ENCODE assay signal across 10 cellular contexts in the genomic region with DNA sequence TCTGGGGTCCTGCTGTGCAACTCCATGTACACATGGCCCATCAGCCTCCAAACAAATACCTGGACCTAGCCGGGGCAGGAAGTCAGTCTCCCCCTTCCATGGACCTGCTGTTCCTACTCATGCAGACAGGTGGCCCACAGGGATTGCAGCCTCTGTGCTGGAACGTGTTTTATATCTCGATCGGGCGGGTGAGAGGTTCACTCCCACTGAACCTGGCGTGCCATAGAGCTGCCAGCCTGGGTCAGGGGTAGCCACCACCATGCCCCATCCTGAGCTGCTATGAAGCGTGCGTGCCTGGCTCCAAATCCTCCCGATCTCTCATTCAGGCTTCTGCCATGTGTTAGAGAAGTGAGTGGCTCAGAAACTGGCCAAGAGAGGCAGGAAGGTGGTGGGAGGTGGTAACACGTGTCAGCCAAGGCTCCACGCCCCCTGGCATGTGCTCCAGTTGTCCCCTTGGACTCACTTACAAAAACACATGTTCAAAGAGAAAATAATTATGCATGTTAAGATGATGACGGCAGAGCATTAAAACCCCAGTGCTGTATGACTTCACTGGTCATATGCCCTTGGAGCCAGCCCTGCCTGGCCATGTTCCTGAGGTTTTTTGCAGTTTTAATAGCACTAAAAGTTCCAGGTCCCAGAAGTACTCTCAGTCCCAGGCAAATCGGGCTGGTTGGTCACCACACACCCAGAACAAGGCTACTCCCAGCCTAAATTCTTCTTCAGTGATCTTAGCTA. TPM values are rescaled to one million over a fixed set of nuclear protein-coding genes. Genes with fewer than 3 reads are reported as not detected.
DNase-seq lines count a peak whose midpoint lies in the region; ATAC-seq, FAIRE-seq and TF ChIP-seq lines count a peak whose summit lies in the region.
"Had no signal": no experiment of that assay in that cellular context is flagged by ENCODE, and none has a peak within 500 bp of the region (broad histone marks: within the 10 kb centered on the region; RNA-seq: fewer than 3 reads in every experiment).

No MANE protein-coding gene starts in this region.

- H3K9me3 Mint-ChIP-seq in activated CD8-positive, alpha-beta T cell treated with anti-CD3 and anti-CD28 coated beads, Interleukin-2, amount 10 ng/mL, durations not matched to agents 7 days and 5 days (ENCODE audit: insufficient read depth), result no peaks in the 10 kb centered on the region
- H3K9me3 Mint-ChIP-seq in activated CD8-positive, alpha-beta T cell treated with anti-CD3 and anti-CD28 coated beads for 36 hours, result no peaks in the 10 kb centered on the region
- H3K9me3 Mint-ChIP-seq: CD8-positive, alpha-beta T cell; T-helper 1 cell treated with Interleukin-12 subunit alpha and Interleukin-12 subunit beta and Interleukin-4 antibody, amounts not matched to agents 30 μg/mL and 1 μg/mL, for 36 hours had no signal

- peak; percentile 51 to 61 for TF ChIP-seq RAD21 in liver (IDR thresholded peaks at IDR 0.05)

- H3K9ac ChIP-seq in liver (ENCODE audit: low read depth in 1 of 2, low read length in 2 of 2), result no peak overlapping the region
- no peak overlapping the region for H3K9ac ChIP-seq in smooth muscle cell (ENCODE audit: low read depth)

- intact Hi-C loops in activated CD8-positive, alpha-beta T cell treated with anti-CD3 and anti-CD28 coated beads for 36 hours (cut with micrococcal nuclease), result no loop called here

- H3K4me3 ChIP-seq in liver (ENCODE audit: low read depth in 1 of 3, low read length in 3 of 3) (no peak overlapping the region), smooth muscle cell (no peak overlapping the region)

- no peak for ATAC-seq in activated CD8-positive, alpha-beta T cell treated with anti-CD3 and anti-CD28 coated beads, Interleukin-2, amount 10 ng/mL, durations not matched to agents 7 days and 5 days
- no peak for ATAC-seq in activated CD8-positive, alpha-beta T cell treated with anti-CD3 and anti-CD28 coated beads for 36 hours
- ATAC-seq: CD8-positive, alpha-beta T cell had no signal

- H3K27ac Mint-ChIP-seq in activated CD8-positive, alpha-beta T cell treated with anti-CD3 and anti-CD28 coated beads, Interleukin-2, amount 10 ng/mL, durations not matched to agents 7 days and 5 days, result peak overlapping the region; percentile 49
- no peak overlapping the region for H3K27ac Mint-ChIP-seq in activated CD8-positive, alpha-beta T cell treated with anti-CD3 and anti-CD28 coated beads for 36 hours
- H3K27ac Mint-ChIP-seq: CD8-positive, alpha-beta T cell; T-helper 1 cell treated with Interleukin-12 subunit alpha and Interleukin-12 subunit beta and Interleukin-4 antibody, amounts not matched to agents 30 μg/mL and 1 μg/mL, for 36 hours had no signal

- TF ChIP-seq CTCF in activated CD8-positive, alpha-beta T cell treated with anti-CD3 and anti-CD28 coated beads for 36 hours (IDR thresholded peaks at IDR 0.05), result no peak
- TF ChIP-seq CTCF in liver (IDR thresholded peaks at IDR 0.05; ENCODE audit: low read depth, low read length, missing input control) (peak; percentile 33), smooth muscle cell (IDR thresholded peaks at IDR 0.05; ENCODE audit: borderline replicate concordance, insufficient read depth, poor library complexity, severe bottlenecking) (no peak)

- H3K4me1 ChIP-seq in liver (ENCODE audit: control insufficient read depth in 4 of 4, insufficient read depth in 4 of 4, low read length in 3 of 4) (peaks cover under 1 to 14% (median 10%) of the 10 kb centered on the region in 4 donors), smooth muscle cell (ENCODE audit: low read depth) (no peaks in the 10 kb centered on the region)

- CTCF ChIA-PET in activated CD8-positive, alpha-beta T cell treated with anti-CD3 and anti-CD28 coated beads, Interleukin-2, amount 10 ng/mL, durations not matched to agents 7 days and 5 days (lab: Charles Lee), result interaction anchor here (1.6 kb wide), 2 partner anchors 65 to 114 kb away, joined by 3 read pairs; no protein-coding TSS in a partner anchor
- CTCF ChIA-PET in activated CD8-positive, alpha-beta T cell treated with anti-CD3 and anti-CD28 coated beads for 36 hours (lab: Charles Lee), result interaction anchor here (0.7 to 1.1 kb wide), 3 partner anchors 65 to 270 kb away, joined by 3 read pairs; no protein-coding TSS in a partner anchor

- TF ChIP-seq POLR2A in H54 (IDR thresholded peaks at IDR 0.05; ENCODE audit: low read depth, low read length), result no peak

- DNase-seq in activated CD8-positive, alpha-beta T cell treated with anti-CD3 and anti-CD28 coated beads, Interleukin-2, amount 10 ng/mL, durations not matched to agents 7 days and 5 days, result no peak
- DNase-seq in activated CD8-positive, alpha-beta T cell treated with anti-CD3 and anti-CD28 coated beads for 36 hours, result no peak
- DNase-seq in cerebellar cortex (ENCODE audit: low spot score), result peak; percentile 60
- DNase-seq in urothelium cell line (ENCODE audit: low spot score), result no peak
- no peak for DNase-seq in hepatic stellate cell (ENCODE audit: low spot score)
- no peak for DNase-seq in smooth muscle cell (lab: John Stamatoyannopoulos, UW; ENCODE audit: unreplicated experiment)
- no peak for DNase-seq in H54 (ENCODE audit: insufficient read length, low spot score)

- H3F3A ChIP-seq in smooth muscle cell (ENCODE audit: low read depth), result peaks cover 18% of the 10 kb centered on the region

- H3K4me1 Mint-ChIP-seq in activated CD8-positive, alpha-beta T cell treated with anti-CD3 and anti-CD28 coated beads, Interleukin-2, amount 10 ng/mL, durations not matched to agents 7 days and 5 days (ENCODE audit: low read depth), result peaks cover 50% of the 10 kb centered on the region
- H3K4me1 Mint-ChIP-seq in activated CD8-positive, alpha-beta T cell treated with anti-CD3 and anti-CD28 coated beads for 36 hours (ENCODE audit: low read depth), result peaks cover 11% of the 10 kb centered on the region

- peaks cover 3 to 19% (median 9%) of the 10 kb centered on the region in 4 donors for H3K36me3 ChIP-seq in liver (ENCODE audit: control insufficient read depth in 4 of 4, insufficient read depth in 3 of 4, low read depth in 1 of 4, low read length in 3 of 4)
- no peaks in the 10 kb centered on the region for H3K36me3 ChIP-seq in smooth muscle cell (ENCODE audit: low read depth)

- peak; percentile 40 for FAIRE-seq in urothelium cell line (lab: Jason Lieb, UNC)
- no peak for FAIRE-seq in H54 (lab: Jason Lieb, UNC)

- H3K9me3 ChIP-seq in liver (ENCODE audit: control insufficient read depth in 4 of 4, low read length in 3 of 4) (no peaks in the 10 kb centered on the region), smooth muscle cell (replicated peaks; ENCODE audit: low read depth) (no peaks in the 10 kb centered on the region)

- peaks cover 12% of the 10 kb centered on the region for H3K79me2 ChIP-seq in smooth muscle cell (ENCODE audit: low read depth)

- H3K27ac ChIP-seq in liver (ENCODE audit: low read depth in 1 of 2, low read length in 2 of 2) (no peak overlapping the region), smooth muscle cell (ENCODE audit: low read depth) (no peak overlapping the region)

- H3K27me3 ChIP-seq in liver (ENCODE audit: control insufficient read depth in 4 of 4, insufficient read depth in 4 of 4, low read length in 3 of 4) (no peaks in the 10 kb centered on the region), smooth muscle cell (ENCODE audit: low read depth) (no peaks in the 10 kb centered on the region)

- H4K20me1 ChIP-seq in smooth muscle cell (ENCODE audit: low read depth), result peaks cover 98% of the 10 kb centered on the region

- H3K4me3 Mint-ChIP-seq in activated CD8-positive, alpha-beta T cell treated with anti-CD3 and anti-CD28 coated beads, Interleukin-2, amount 10 ng/mL, durations not matched to agents 7 days and 5 days, result no peak overlapping the region
- no peak overlapping the region for H3K4me3 Mint-ChIP-seq in activated CD8-positive, alpha-beta T cell treated with anti-CD3 and anti-CD28 coated beads for 36 hours
- H3K4me3 Mint-ChIP-seq: CD8-positive, alpha-beta T cell; T-helper 1 cell treated with Interleukin-12 subunit alpha and Interleukin-12 subunit beta and Interleukin-4 antibody, amounts not matched to agents 30 μg/mL and 1 μg/mL, for 36 hours had no signal

- POLR2A ChIA-PET in activated CD8-positive, alpha-beta T cell treated with anti-CD3 and anti-CD28 coated beads, Interleukin-2, amount 10 ng/mL, durations not matched to agents 7 days and 5 days (lab: Charles Lee), result no interaction called here
- POLR2A ChIA-PET in activated CD8-positive, alpha-beta T cell treated with anti-CD3 and anti-CD28 coated beads for 36 hours (lab: Charles Lee), result interaction anchor here (0.5 kb wide), 1 partner anchor 11 kb away, joined by 3 read pairs; no protein-coding TSS in a partner anchor

- H3K4me2 ChIP-seq in smooth muscle cell, result no peak overlapping the region

- H3K36me3 Mint-ChIP-seq in activated CD8-positive, alpha-beta T cell treated with anti-CD3 and anti-CD28 coated beads, Interleukin-2, amount 10 ng/mL, durations not matched to agents 7 days and 5 days (ENCODE audit: low read depth), result peaks cover 46% of the 10 kb centered on the region
- H3K36me3 Mint-ChIP-seq in activated CD8-positive, alpha-beta T cell treated with anti-CD3 and anti-CD28 coated beads for 36 hours (ENCODE audit: low read depth), result peaks cover 43% of the 10 kb centered on the region

- 74% methylated on average over 13 of the region's 13 CpGs for WGBS in liver
- 92% methylated on average over 13 of the region's 13 CpGs for WGBS in smooth muscle cell (ENCODE audit: low lambda C conversion rate)

- no peak overlapping the region for H2AFZ ChIP-seq in smooth muscle cell (ENCODE audit: low read depth)

- H3K27me3 Mint-ChIP-seq in activated CD8-positive, alpha-beta T cell treated with anti-CD3 and anti-CD28 coated beads, Interleukin-2, amount 10 ng/mL, durations not matched to agents 7 days and 5 days (ENCODE audit: low read depth), result no peaks in the 10 kb centered on the region
- no peaks in the 10 kb centered on the region for H3K27me3 Mint-ChIP-seq in activated CD8-positive, alpha-beta T cell treated with anti-CD3 and anti-CD28 coated beads for 36 hours

TF ChIP-seq in liver, 16 proteins besides CTCF, POLR2A, EP300 and RAD21 (continues in another document):
- TF ChIP-seq FOXA1 (IDR thresholded peaks at IDR 0.05), result no peak
- TF ChIP-seq NR2F2 (IDR thresholded peaks at IDR 0.05), result no peak
- no peak for TF ChIP-seq YY1 (IDR thresholded peaks at IDR 0.05)

RNA-seq across cellular contexts. Expression of a gene that starts 30.6 kb away (rescaled TPM):
- 10 to 100 TPM; 34.0 to 35.3 TPM for total RNA-seq in activated CD8-positive, alpha-beta T cell treated with anti-CD3 and anti-CD28 coated beads, Interleukin-2, amount 10 ng/mL, durations not matched to agents 7 days and 5 days
- 10 to 100 TPM; 13.2 to 14.1 TPM for total RNA-seq in activated CD8-positive, alpha-beta T cell treated with anti-CD3 and anti-CD28 coated beads for 36 hours
- total RNA-seq in liver (10 to 100 TPM; 46.3 to 73.3 TPM), smooth muscle cell (24.7 and 38.5 TPM in 2 replicates)
- polyA plus RNA-seq in liver (100 to 1,000 TPM; 118 to 162 TPM), smooth muscle cell (19.0 and 23.4 TPM in 2 replicates)

RNA-seq across cellular contexts. Expression of a gene that starts 41.5 kb away (rescaled TPM):
- total RNA-seq in activated CD8-positive, alpha-beta T cell treated with anti-CD3 and anti-CD28 coated beads, Interleukin-2, amount 10 ng/mL, durations not matched to agents 7 days and 5 days, result 100 to 1,000 TPM; 243 to 244 TPM
- 100 to 1,000 TPM; 236 to 247 TPM for total RNA-seq in activated CD8-positive, alpha-beta T cell treated with anti-CD3 and anti-CD28 coated beads for 36 hours
- total RNA-seq in liver (100 to 1,000 TPM; 120 to 134 TPM), smooth muscle cell (399 and 436 TPM in 2 replicates)
- polyA plus RNA-seq in liver (100 to 1,000 TPM in 1 of 2 donors, 10 to 100 TPM in 1; 67.5 to 127 TPM), smooth muscle cell (435 and 457 TPM in 2 replicates)
